In genomic region chr9:127574089-127574921, GRCh38 we compare ENCODE assay signal across 8 cellular contexts. TPM values are rescaled to one million over a fixed set of nuclear protein-coding genes. Genes with fewer than 3 reads are reported as not detected.
DNase-seq lines count a peak whose midpoint lies in the region; ATAC-seq, FAIRE-seq and TF ChIP-seq lines count a peak whose summit lies in the region.

No MANE protein-coding gene starts in this region.

- no peak overlapping the region for H2AFZ ChIP-seq in HepG2 (ENCODE audit: low read length)
- no peak overlapping the region for H2AFZ ChIP-seq in PC-3 (ENCODE audit: low read length)
- peak overlapping the region; percentile 29 for H2AFZ ChIP-seq in endothelial cell of umbilical vein (ENCODE audit: low read depth, low read length)

- TF ChIP-seq EP300 in HepG2 (IDR thresholded peaks at IDR 0.05; ENCODE audit: low read depth in 2 of 2, low read length in 2 of 2) (no peak), HepG2 (CRISPR knock-in tag; IDR thresholded peaks at IDR 0.05; ENCODE audit: borderline replicate concordance) (no peak)

- ATAC-seq in HepG2: no peak
- ATAC-seq in right lobe of liver: no peak
- peak; percentile 58 for ATAC-seq in PC-3
- no peak for ATAC-seq in GM19463 (IDR thresholded peaks at IDR 0.05; ENCODE audit: unreplicated experiment)

- no peak for FAIRE-seq in HepG2 (lab: Jason Lieb, UNC)
- FAIRE-seq in endothelial cell of umbilical vein (lab: Jason Lieb, UNC): peak; percentile 85

- H3K27me3 ChIP-seq in HepG2 (ENCODE audit: control insufficient read depth in 1 of 2, insufficient read depth in 2 of 2, low read length in 2 of 2): no peaks in the 10 kb centered on the region; a peak in 2 of 5 replicates
- no peaks in the 10 kb centered on the region for H3K27me3 ChIP-seq in right lobe of liver
- H3K27me3 ChIP-seq in PC-3 (ENCODE audit: low read length): no peaks in the 10 kb centered on the region
- no peaks in the 10 kb centered on the region for H3K27me3 ChIP-seq in endothelial cell of umbilical vein (ENCODE audit: control insufficient read depth in 2 of 2, insufficient read depth in 2 of 2, low read length in 2 of 2)

- TF ChIP-seq CTCF in HepG2 (CRISPR knock-in tag; IDR thresholded peaks at IDR 0.05) (peak; percentile 17; the same call in 1 of the 2 replicates), right lobe of liver (IDR thresholded peaks at IDR 0.05) (no peak), PC-3 (conservative IDR thresholded peaks at IDR 0.05; ENCODE audit: low read depth, low read length) (no peak), endothelial cell of umbilical vein (IDR thresholded peaks at IDR 0.05; ENCODE audit: extremely low read depth in 1 of 2, insufficient read depth in 1 of 2, low read depth in 1 of 2, low read length in 2 of 2) (peak in 1 of 2 donors; percentile 1)

- no peaks in the 10 kb centered on the region for H3K9me3 ChIP-seq in HepG2 (ENCODE audit: low read length)
- no peaks in the 10 kb centered on the region for H3K9me3 ChIP-seq in right lobe of liver
- no peaks in the 10 kb centered on the region for H3K9me3 ChIP-seq in PC-3 (ENCODE audit: low read length)
- H3K9me3 ChIP-seq in endothelial cell of umbilical vein (replicated peaks; ENCODE audit: control insufficient read depth, insufficient read depth, low read length): no peaks in the 10 kb centered on the region

- TF ChIP-seq RAD21 in HepG2 (CRISPR knock-in tag; IDR thresholded peaks at IDR 0.05): no peak

- CTCF ChIA-PET in HepG2 (lab: Yijun Ruan, JAX; ENCODE audit: low intra/inter-chr PET ratio, low total read pairs) (no interaction called here), PC-3 (lab: Charles Lee) (no interaction called here), endothelial cell of umbilical vein (lab: Charles Lee) (interaction anchor here (1.0 to 1.1 kb wide), 2 partner anchors 38 to 48 kb away, joined by 3 read pairs; no protein-coding TSS in a partner anchor)

- H3K79me2 ChIP-seq in HepG2 (ENCODE audit: insufficient read depth, low read length) (no peaks in the 10 kb centered on the region), PC-3 (ENCODE audit: low read length) (peaks cover 4% of the 10 kb centered on the region; the same call in 1 of the 2 replicates), endothelial cell of umbilical vein (ENCODE audit: control insufficient read depth, insufficient read depth, low read length) (no peaks in the 10 kb centered on the region)

- H3F3A ChIP-seq in PC-3 (ENCODE audit: low read length, unreplicated experiment): no peaks in the 10 kb centered on the region

- WGBS in HepG2 (ENCODE audit: low lambda C conversion rate): 26% methylated on average over 10 of the region's 10 CpGs
- WGBS in right lobe of liver (ENCODE audit: insufficient coverage, low coverage, low lambda C conversion rate, missing lambda C conversion rate): 43% methylated on average over 6 of the region's 10 CpGs

- no peaks in the 10 kb centered on the region for H3K36me3 ChIP-seq in HepG2 (replicated peaks in 1 of 2; ENCODE audit: control insufficient read depth in 1 of 2, insufficient read depth in 2 of 2, low read length in 2 of 2)
- H3K36me3 ChIP-seq in right lobe of liver: no peaks in the 10 kb centered on the region
- H3K36me3 ChIP-seq in PC-3 (ENCODE audit: low read depth, low read length): no peaks in the 10 kb centered on the region
- H3K36me3 ChIP-seq in endothelial cell of umbilical vein (ENCODE audit: control insufficient read depth in 2 of 2, extremely low read depth in 1 of 2, insufficient read depth in 2 of 2, low read length in 2 of 2): no peaks in the 10 kb centered on the region

- H3K4me1 ChIP-seq in HepG2 (ENCODE audit: insufficient read depth, low read length) (peaks cover 92% of the 10 kb centered on the region), right lobe of liver (peaks cover 0 to 8% (median under 1%) of the 10 kb centered on the region in 4 donors), PC-3 (ENCODE audit: insufficient read depth, low read length) (peaks cover 63% of the 10 kb centered on the region), endothelial cell of umbilical vein (ENCODE audit: control insufficient read depth, extremely low read depth, insufficient read depth, low read length) (peaks cover 35% of the 10 kb centered on the region)

- BruUV-seq in HepG2 (replicated peaks; lab: Mats Ljungman, UMichigan) (no TSS peak), PC-3 (replicated peaks; lab: Mats Ljungman, UMichigan) (no TSS peak), endothelial cell of umbilical vein (replicated peaks; lab: Mats Ljungman, UMichigan) (no TSS peak)

- H3K9me1 ChIP-seq in endothelial cell of umbilical vein (replicated peaks; ENCODE audit: control insufficient read depth, extremely low read depth, insufficient read depth, low read length): no peaks in the 10 kb centered on the region

- in situ Hi-C loops in HepG2 (cut with HindIII; ENCODE audit: extremely low pct_ligation_motif_present, low pct_unique_long_range_greater_than_20kb): no loop called here

- H3K27ac ChIP-seq in HepG2 (ENCODE audit: extremely low read length, insufficient read depth, low read length) (no peak overlapping the region), right lobe of liver (peak overlapping the region in 1 of 3 donors; percentile 47), PC-3 (ENCODE audit: low read length) (peak overlapping the region; percentile 89), endothelial cell of umbilical vein (ENCODE audit: insufficient read depth, low read depth, low read length) (peak overlapping the region; percentile 65)

- H3K9ac ChIP-seq in HepG2 (ENCODE audit: insufficient read depth, low read depth, low read length): no peak overlapping the region
- H3K9ac ChIP-seq in PC-3 (ENCODE audit: low read length): peak overlapping the region; percentile 69
- no peak overlapping the region for H3K9ac ChIP-seq in endothelial cell of umbilical vein (replicated peaks; ENCODE audit: extremely low read depth, insufficient read depth, low read length)

- H3K4me2 ChIP-seq in HepG2 (ENCODE audit: low read depth, low read length): peak overlapping the region; percentile 57
- peak overlapping the region; percentile 71 for H3K4me2 ChIP-seq in PC-3 (ENCODE audit: low read length)
- H3K4me2 ChIP-seq in endothelial cell of umbilical vein (ENCODE audit: insufficient read depth, low read length): no peak overlapping the region

- intact Hi-C loops in HepG2 (cut with micrococcal nuclease; ENCODE audit: unreplicated experiment): no loop called here
- intact Hi-C loops in right lobe of liver (cut with DNase I): no loop called here
- intact Hi-C loops in PC-3 (cut with micrococcal nuclease): loop anchor here (10.0 kb wide), 1 partner anchor 340 kb away; the partner anchor contains the start of gene ST6GALNAC4
- intact Hi-C loops in endothelial cell of umbilical vein (cut with micrococcal nuclease): no loop called here

- POLR2A ChIA-PET in HepG2 (lab: Yijun Ruan, JAX) (no interaction called here), PC-3 (lab: Charles Lee; ENCODE audit: unreplicated experiment) (no interaction called here), endothelial cell of umbilical vein (lab: Charles Lee) (no interaction called here)

- H4K20me1 ChIP-seq in HepG2 (ENCODE audit: insufficient read depth, low read length): no peaks in the 10 kb centered on the region
- H4K20me1 ChIP-seq in PC-3 (ENCODE audit: low read length): no peaks in the 10 kb centered on the region
- H4K20me1 ChIP-seq in endothelial cell of umbilical vein (replicated peaks; ENCODE audit: control insufficient read depth, extremely low read depth, insufficient read depth, low read length): no peaks in the 10 kb centered on the region

- no peaks in the 10 kb centered on the region for H3K9me2 ChIP-seq in PC-3 (replicated peaks; ENCODE audit: low read length)

- no peak for DNase-seq in HepG2 (ENCODE audit: low spot score)
- no peak for DNase-seq in right lobe of liver
- peak; percentile 93 for DNase-seq in PC-3
- DNase-seq in endothelial cell of umbilical vein (ENCODE audit: low read depth, low spot score): no peak
- DNase-seq in stimulated activated CD4-positive, alpha-beta T cell treated with anti-CD3 and anti-CD28 coated beads, Interleukin-15, amount 100 ng/mL, for 48 hours (ENCODE audit: low read depth in 2 of 2): peak; percentile 38 to 54
- no peak for DNase-seq in middle frontal gyrus (ENCODE audit: extremely low spot score, low spot score)
- DNase-seq in GM19238 (ENCODE audit: insufficient read length, low spot score): no peak

- TF ChIP-seq POLR2A in HepG2 (IDR thresholded peaks at IDR 0.05; ENCODE audit: insufficient read depth in 1 of 2, low read depth in 2 of 2, low read length in 2 of 2) (no peak), right lobe of liver (IDR thresholded peaks at IDR 0.05) (no peak), endothelial cell of umbilical vein (IDR thresholded peaks at IDR 0.05; ENCODE audit: low read depth, low read length) (no peak)

- H3K4me3 ChIP-seq in HepG2 (replicated peaks in 1 of 3; ENCODE audit: insufficient read depth in 1 of 3, low read depth in 2 of 3, low read length in 3 of 3): peak overlapping the region in 1 of 3 experiments; percentile 26; a peak in 1 of 6 replicates
- no peak overlapping the region for H3K4me3 ChIP-seq in right lobe of liver
- peak overlapping the region; percentile 41 for H3K4me3 ChIP-seq in PC-3 (ENCODE audit: low read length)
- H3K4me3 ChIP-seq in endothelial cell of umbilical vein (replicated peaks in 1 of 3; ENCODE audit: insufficient read depth in 1 of 3, low read depth in 1 of 3, low read length in 3 of 3): no peak overlapping the region

- dilution Hi-C loops in endothelial cell of umbilical vein (cut with MboI; ENCODE audit: extremely low pct_ligation_motif_present, low sequenced_read_pairs): no loop called here

RNA-seq across cellular contexts. Expression of gene STXBP1, which starts 37.8 kb away (rescaled TPM):
- 2.9 and 4.4 TPM in 2 replicates for total RNA-seq in HepG2 (2016; rRNA removed; fragmentation: Illumina TruSeq; extraction: Trizol)
- total RNA-seq in HepG2 (2016; cell fraction: cytosol; rRNA removed; fragmentation: Illumina TruSeq; extraction: Trizol; ENCODE audit: low read depth): 2.6 and 3.0 TPM in 2 replicates
- total RNA-seq in HepG2 (2016; cell fraction: insoluble cytoplasmic fraction; rRNA removed; fragmentation: Illumina TruSeq; extraction: Trizol): 2.7 and 5.6 TPM in 2 replicates
- total RNA-seq in HepG2 (2016; cell fraction: membrane; rRNA removed; fragmentation: Illumina TruSeq; extraction: Trizol): 3.8 and 5.2 TPM in 2 replicates
- total RNA-seq in HepG2 (2016; cell fraction: nucleus; rRNA removed; fragmentation: Illumina TruSeq; extraction: Trizol): 2.6 and 3.7 TPM in 2 replicates
- polyA plus RNA-seq in HepG2 (2011; rRNA removed): 2.9 and 4.1 TPM in 2 replicates
- 2.4 and 5.1 TPM in 2 replicates for polyA plus RNA-seq in HepG2 (2011; cell fraction: cytosol; rRNA removed)
- 6.7 and 8.1 TPM in 2 replicates for polyA plus RNA-seq in HepG2 (2011; cell fraction: nucleus; rRNA removed)
- polyA plus RNA-seq in HepG2 (2012): 5.9 and 8.8 TPM in 2 replicates
- 5.5 and 6.6 TPM in 2 replicates for polyA plus RNA-seq in HepG2 (2016; cell fraction: cytosol; fragmentation: Illumina TruSeq; extraction: Trizol; ENCODE audit: low read depth)
- polyA plus RNA-seq in HepG2 (2016; cell fraction: insoluble cytoplasmic fraction; fragmentation: Illumina TruSeq; extraction: Trizol; ENCODE audit: low read depth): 5.6 and 8.0 TPM in 2 replicates
- 6.0 and 6.1 TPM in 2 replicates for polyA plus RNA-seq in HepG2 (2016; cell fraction: membrane; fragmentation: Illumina TruSeq; extraction: Trizol; ENCODE audit: low read depth)
- 8.0 and 9.7 TPM in 2 replicates for polyA plus RNA-seq in HepG2 (2016; cell fraction: nucleus; fragmentation: Illumina TruSeq; extraction: Trizol; ENCODE audit: insufficient read depth, low read depth)
- polyA minus RNA-seq in HepG2 (2011; rRNA and poly(A)+ RNA removed; ENCODE audit: low replicate concordance): 3.4 and 23.2 TPM in 2 replicates
- 4.3 and 8.2 TPM in 2 replicates for polyA minus RNA-seq in HepG2 (2011; cell fraction: cytosol; rRNA and poly(A)+ RNA removed)
- 3.6 and 7.6 TPM in 2 replicates for polyA minus RNA-seq in HepG2 (2011; cell fraction: nucleus; rRNA and poly(A)+ RNA removed)
- 10 to 100 TPM in 1 of 6 experiments, 1 to 10 TPM in 5; 1.8 to 13.5 (median 4.1) TPM for total RNA-seq in right lobe of liver
- total RNA-seq in PC-3 (2014; rRNA removed): 9.1 and 12.2 TPM in 2 replicates
- 50.5 and 51.3 TPM in 2 replicates for total RNA-seq in endothelial cell of umbilical vein
- polyA plus RNA-seq in endothelial cell of umbilical vein: 12.7 and 18.8 TPM in 2 replicates
- polyA plus RNA-seq in endothelial cell of umbilical vein (2011; cell fraction: cytosol; rRNA removed): 21.7 and 25.4 TPM in 2 replicates
- 49.7 and 51.2 TPM in 2 replicates for polyA plus RNA-seq in endothelial cell of umbilical vein (2011; cell fraction: nucleus; rRNA removed)
- polyA plus RNA-seq in endothelial cell of umbilical vein (2012): 35.4 and 45.5 TPM in 2 replicates
- 27.4 and 32.6 TPM in 2 replicates for polyA minus RNA-seq in endothelial cell of umbilical vein
- 22.1 TPM for polyA minus RNA-seq in endothelial cell of umbilical vein (2011; cell fraction: cytosol; rRNA and poly(A)+ RNA removed)
- polyA minus RNA-seq in endothelial cell of umbilical vein (2011; cell fraction: nucleus; rRNA and poly(A)+ RNA removed): 25.6 and 26.3 TPM in 2 replicates

Comparison
In these comparisons a context has a peak if more than half of its experiments do, and no peak if none do; other contexts are left out.
1. DNase-seq: peak in PC-3 (single experiment) and stimulated activated CD4-positive, alpha-beta T cell treated with anti-CD3 and anti-CD28 coated beads, Interleukin-15, amount 100 ng/mL, for 48 hours (2 of 2); none in HepG2 (single experiment), right lobe of liver (0 of 3), endothelial cell of umbilical vein (single experiment), middle frontal gyrus (single experiment) and GM19238 (single experiment).